In genomic region chr4:147780137-147780777, GRCh38 we compare ENCODE assay signal across 1 cellular context.
TF ChIP-seq lines count a peak whose summit lies in the region.

No MANE protein-coding gene starts in this region.

TF ChIP-seq in H1, 55 proteins besides CTCF, POLR2A, EP300 and RAD21 (continued from another document):
- TF ChIP-seq, protein P1, sequence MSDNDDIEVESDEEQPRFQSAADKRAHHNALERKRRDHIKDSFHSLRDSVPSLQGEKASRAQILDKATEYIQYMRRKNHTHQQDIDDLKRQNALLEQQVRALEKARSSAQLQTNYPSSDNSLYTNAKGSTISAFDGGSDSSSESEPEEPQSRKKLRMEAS (IDR thresholded peaks at IDR 0.05): no peak
- TF ChIP-seq BRCA1 (IDR thresholded peaks at IDR 0.05; ENCODE audit: low read depth, low read length) (no peak), CTBP2 (IDR thresholded peaks at IDR 0.05; ENCODE audit: borderline replicate concordance, insufficient read depth, insufficient read length, low read length) (no peak), SUZ12 (IDR thresholded peaks at IDR 0.05; ENCODE audit: low read length) (no peak), GTF2F1 (IDR thresholded peaks at IDR 0.05; ENCODE audit: borderline replicate concordance, low read depth, low read length) (no peak), RXRA (IDR thresholded peaks at IDR 0.05; ENCODE audit: insufficient read depth, low read depth, low read length) (no peak), BCL11A (IDR thresholded peaks at IDR 0.05; ENCODE audit: low read depth in 2 of 2, low read length in 2 of 2) (no peak), TEAD4 (IDR thresholded peaks at IDR 0.05; ENCODE audit: low read depth, low read length) (no peak), SP1 (IDR thresholded peaks at IDR 0.05; ENCODE audit: low read depth, low read length) (no peak), KDM5A (IDR thresholded peaks at IDR 0.05; ENCODE audit: low read length) (no peak), JUND (IDR thresholded peaks at IDR 0.05; ENCODE audit: low read length) (no peak), SAP30 (IDR thresholded peaks at IDR 0.05; ENCODE audit: insufficient read depth, insufficient replicate concordance, low read length) (no peak)
- TF ChIP-seq, protein P2, sequence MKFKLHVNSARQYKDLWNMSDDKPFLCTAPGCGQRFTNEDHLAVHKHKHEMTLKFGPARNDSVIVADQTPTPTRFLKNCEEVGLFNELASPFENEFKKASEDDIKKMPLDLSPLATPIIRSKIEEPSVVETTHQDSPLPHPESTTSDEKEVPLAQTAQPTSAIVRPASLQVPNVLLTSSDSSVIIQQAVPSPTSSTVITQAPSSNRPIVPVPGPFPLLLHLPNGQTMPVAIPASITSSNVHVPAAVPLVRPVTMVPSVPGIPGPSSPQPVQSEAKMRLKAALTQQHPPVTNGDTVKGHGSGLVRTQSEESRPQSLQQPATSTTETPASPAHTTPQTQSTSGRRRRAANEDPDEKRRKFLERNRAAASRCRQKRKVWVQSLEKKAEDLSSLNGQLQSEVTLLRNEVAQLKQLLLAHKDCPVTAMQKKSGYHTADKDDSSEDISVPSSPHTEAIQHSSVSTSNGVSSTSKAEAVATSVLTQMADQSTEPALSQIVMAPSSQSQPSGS (IDR thresholded peaks at IDR 0.05; ENCODE audit: low read length): no peak
